14 cellular contexts compared by ENCODE assay signal in genomic region chr1:53735681-53736080, GRCh38. TPM values are rescaled to one million over a fixed set of nuclear protein-coding genes. Genes with fewer than 3 reads are reported as not detected.
A peak's percentile ranks its signal among the peaks of the same experiment; 100 is the strongest.
DNase-seq lines count a peak whose midpoint lies in the region; FAIRE-seq and TF ChIP-seq lines count a peak whose summit lies in the region.
"Had no signal": no experiment of that assay in that cellular context is flagged by ENCODE, and none has a peak within 500 bp of the region (broad histone marks: within the 10 kb centered on the region; RNA-seq: fewer than 3 reads in every experiment).

No MANE protein-coding gene starts in this region.

- H3K4me1 ChIP-seq in adipocyte (ENCODE audit: control insufficient read depth, insufficient read depth, low read length) (peaks cover 48% of the 10 kb centered on the region), smooth muscle cell (ENCODE audit: low read depth) (peaks cover 33% of the 10 kb centered on the region)

- H3K27me3 ChIP-seq in adipocyte (replicated peaks; ENCODE audit: control insufficient read depth, insufficient read depth, low read length), result no peaks in the 10 kb centered on the region
- peaks cover 12% of the 10 kb centered on the region for H3K27me3 ChIP-seq in smooth muscle cell (ENCODE audit: low read depth)
- H3K27me3 ChIP-seq: SJSA1 had no signal

- no peak overlapping the region for H2AFZ ChIP-seq in smooth muscle cell (ENCODE audit: low read depth)

- H3K36me3 ChIP-seq in adipocyte (ENCODE audit: control insufficient read depth, insufficient read depth, low read length, severe bottlenecking) (no peaks in the 10 kb centered on the region), smooth muscle cell (ENCODE audit: low read depth) (no peaks in the 10 kb centered on the region)

- TF ChIP-seq CTCF in smooth muscle cell (IDR thresholded peaks at IDR 0.05; ENCODE audit: borderline replicate concordance, insufficient read depth, poor library complexity, severe bottlenecking), result no peak

- no peaks in the 10 kb centered on the region for H3K79me2 ChIP-seq in smooth muscle cell (ENCODE audit: low read depth)

- H3K9ac ChIP-seq in adipocyte (ENCODE audit: low read length) (no peak overlapping the region), smooth muscle cell (ENCODE audit: low read depth) (peak overlapping the region; percentile 54)

- DNase-seq in adipocyte (ENCODE audit: low read depth) (peak; percentile 13), glomerular visceral epithelial cell (ENCODE audit: extremely low spot score) (peak; percentile 12), smooth muscle cell (lab: John Stamatoyannopoulos, UW; ENCODE audit: unreplicated experiment) (no peak), AML-193 (lab: John Stamatoyannopoulos, UW) (no peak), KG1 (lab: John Stamatoyannopoulos, UW) (no peak)
- DNase-seq in activated CD4-positive, alpha-beta T cell treated with anti-CD3 and anti-CD28 coated beads for 48 hours, result no peak
- DNase-seq: C1 segment of cervical spinal cord, DMS 273 treated with DMSO at 0.1 percent for 48 hours, NCI-H187 treated with DMSO at 0.1 percent for 48 hours, NCI-H2171 treated with DMSO at 0.1 percent for 48 hours had no signal

- 89% methylated on average over 5 of the region's 5 CpGs for WGBS in smooth muscle cell (ENCODE audit: low lambda C conversion rate)

- H3F3A ChIP-seq in smooth muscle cell (ENCODE audit: low read depth), result peaks cover 24% of the 10 kb centered on the region

- H3K27ac ChIP-seq in smooth muscle cell (ENCODE audit: low read depth), result peak overlapping the region; percentile 98
- H3K27ac ChIP-seq: RWPE1 had no signal

- H3K4me3 ChIP-seq in adipocyte (ENCODE audit: low read length) (no peak overlapping the region), smooth muscle cell (no peak overlapping the region)
- H3K4me3 ChIP-seq: SJSA1 had no signal

- H3K9me3 ChIP-seq in adipocyte (ENCODE audit: control insufficient read depth, low read length), result no peaks in the 10 kb centered on the region
- no peaks in the 10 kb centered on the region for H3K9me3 ChIP-seq in smooth muscle cell (replicated peaks; ENCODE audit: low read depth)
- H3K9me3 ChIP-seq: SJSA1 had no signal

- peak overlapping the region; percentile 69 for H3K4me2 ChIP-seq in smooth muscle cell

- no peaks in the 10 kb centered on the region for H4K20me1 ChIP-seq in smooth muscle cell (ENCODE audit: low read depth)

- peak; percentile 30 for FAIRE-seq in G401.6 (lab: Jason Lieb, UNC)

RNA-seq across cellular contexts. Expression of gene GLIS1, which starts 3.3 kb away (rescaled TPM):
- 0.36 and 1.1 TPM in 2 replicates for total RNA-seq in smooth muscle cell
- polyA plus RNA-seq in smooth muscle cell, result 4.9 and 6.2 TPM in 2 replicates
- total RNA-seq: OCI-LY7 had no signal

Comparison
In these comparisons a context has a peak if more than half of its experiments do, and no peak if none do; other contexts are left out.
1. DNase-seq: peak in adipocyte (single experiment) and glomerular visceral epithelial cell (single experiment); none in smooth muscle cell (single experiment), AML-193 (0 of 2), KG1 (single experiment) and activated CD4-positive, alpha-beta T cell treated with anti-CD3 and anti-CD28 coated beads for 48 hours (single experiment).